ENCODE assay signal across 1 cellular context in genomic region chr3:13020159-13020558, GRCh38.
TF ChIP-seq lines count a peak whose summit lies in the region.

No MANE protein-coding gene starts in this region.

TF ChIP-seq in HEK293, 187 proteins besides CTCF, POLR2A, EP300 and RAD21 (continued from another document):
- TF ChIP-seq ZBTB44 (tag by site-specific recombination; IDR thresholded peaks at IDR 0.05) (no peak), SP7 (tag by site-specific recombination; IDR thresholded peaks at IDR 0.05) (peak; percentile 47; the same call in 1 of the 2 replicates), ZNF391 (tag by site-specific recombination; IDR thresholded peaks at IDR 0.05; ENCODE audit: borderline replicate concordance, low read depth) (no peak)
